Comparison of ENCODE assay signal across 8 cellular contexts in the genomic region with DNA sequence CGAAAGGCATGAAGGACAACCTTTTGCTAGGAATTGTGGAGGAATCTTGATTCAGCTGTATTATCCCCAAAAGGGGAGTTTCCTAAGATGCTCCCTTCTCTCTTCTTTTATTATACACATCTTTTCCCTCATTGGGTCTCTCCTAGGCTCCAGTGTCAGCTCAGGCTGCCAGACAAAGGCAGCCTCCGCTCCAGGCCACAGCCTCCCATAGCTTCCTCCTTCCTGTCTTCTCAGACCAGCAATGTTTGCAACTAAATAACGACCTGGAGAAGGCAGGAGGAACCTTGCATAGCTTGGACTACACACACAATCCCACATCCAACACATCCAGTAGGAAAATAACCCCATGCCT. TPM values are rescaled to one million over a fixed set of nuclear protein-coding genes. Genes with fewer than 3 reads are reported as not detected.
DNase-seq lines count a peak whose midpoint lies in the region; ATAC-seq and TF ChIP-seq lines count a peak whose summit lies in the region.

No MANE protein-coding gene starts in this region.

- peak overlapping the region; percentile 66 for H3K4me3 ChIP-seq in H7 (ENCODE audit: insufficient read depth, low read depth, low read length)
- peak overlapping the region; percentile 64 to 69 for H3K4me3 ChIP-seq in Panc1 (ENCODE audit: low read depth in 2 of 2, low read length in 2 of 2)
- H3K4me3 ChIP-seq in epithelial cell of proximal tubule (ENCODE audit: low read depth, low read length) = peak overlapping the region; percentile 60
- H3K4me3 ChIP-seq in retinal pigment epithelial cell (ENCODE audit: low read length) = peak overlapping the region; percentile 67

- ATAC-seq in Panc1 = peak; percentile 3; the same call in 1 of the 2 replicates
- no peak for ATAC-seq in HG02840 (IDR thresholded peaks at IDR 0.05; ENCODE audit: low FRiP score, unreplicated experiment)
- ATAC-seq in HG03196 (IDR thresholded peaks at IDR 0.05; ENCODE audit: unreplicated experiment) = no peak

- H3K4me1 ChIP-seq in Panc1 (ENCODE audit: control insufficient read depth, insufficient read depth, low read length) = peaks cover 25% of the 10 kb centered on the region

- H3K36me3 ChIP-seq in H7 (replicated peaks; ENCODE audit: control insufficient read depth, insufficient read depth, low read length) = no peaks in the 10 kb centered on the region
- H3K36me3 ChIP-seq in Panc1 (ENCODE audit: control insufficient read depth, insufficient read depth, low read length) = no peaks in the 10 kb centered on the region

- H3K9me3 ChIP-seq in Panc1 (ENCODE audit: control insufficient read depth, insufficient read depth, low read depth, low read length) = no peaks in the 10 kb centered on the region

- in situ Hi-C loops in Panc1 (cut with HindIII; ENCODE audit: low pct_unique_long_range_greater_than_20kb, low sequenced_read_pairs) = no loop called here

- H3K27ac ChIP-seq in Panc1 (ENCODE audit: low read length) = peak overlapping the region; percentile 99

- CTCF ChIA-PET in Panc1 (lab: Charles Lee) = interaction anchor here (0.6 to 4.6 kb wide), 14 partner anchors 8 to 120 kb away, joined by 3 to 49 read pairs (median 6); a partner anchor contains a TSS

- H3K27me3 ChIP-seq in H7 (ENCODE audit: control insufficient read depth, insufficient read depth, low read length) (peaks cover 38% of the 10 kb centered on the region), Panc1 (ENCODE audit: control insufficient read depth, insufficient read depth, low read length) (no peaks in the 10 kb centered on the region)

- TSS peak; percentile 95 for BruUV-seq in Panc1 (replicated peaks; lab: Mats Ljungman, UMichigan)

- POLR2A ChIA-PET in Panc1 (lab: Charles Lee) = interaction anchor here (0.9 to 1.4 kb wide), 3 partner anchors 9 to 23 kb away, joined by 3 to 7 read pairs (median 5); a partner anchor contains a TSS

- intact Hi-C loops in Panc1 (cut with micrococcal nuclease; ENCODE audit: unreplicated experiment) = loop anchor here (10.0 kb wide), 1 partner anchor 101 kb away; no protein-coding TSS in a partner anchor

- no peak for DNase-seq in H7
- DNase-seq in Panc1 (ENCODE audit: low read depth, low spot score) = no peak
- DNase-seq in epithelial cell of proximal tubule (ENCODE audit: low read depth) = no peak
- no peak for DNase-seq in retinal pigment epithelial cell (ENCODE audit: low read depth)
- no peak for DNase-seq in NCI-H1694 treated with DMSO at 0.1 percent for 48 hours (lab: John Stamatoyannopoulos, UW)
- no peak for DNase-seq in kidney tubule cell (ENCODE audit: low spot score)

- TF ChIP-seq CTCF in Panc1 (IDR thresholded peaks at IDR 0.05) (no peak), epithelial cell of proximal tubule (conservative IDR thresholded peaks at IDR 0.05; ENCODE audit: low read depth, low read length) (no peak), retinal pigment epithelial cell (conservative IDR thresholded peaks at IDR 0.05; ENCODE audit: low read depth, low read length) (no peak)

RNA-seq across cellular contexts. Expression of a gene that starts 12.3 kb away (rescaled TPM):
- 4.1 and 5.6 TPM in 2 replicates for total RNA-seq in H7 (2014; rRNA removed; shearing (Covaris generic))
- total RNA-seq in Panc1 (2021; ENCODE audit: unreplicated experiment) (15.3 TPM), epithelial cell of proximal tubule (47.6 and 49.5 TPM in 2 replicates)
- polyA plus RNA-seq in Panc1 (2012; ENCODE audit: insufficient read length) = 12.9 TPM

RNA-seq across cellular contexts. Expression of a gene that starts 12.4 kb away (rescaled TPM):
- total RNA-seq in H7 (2014; rRNA removed; shearing (Covaris generic)) = 2.3 and 5.1 TPM in 2 replicates
- total RNA-seq in Panc1 (2021; ENCODE audit: unreplicated experiment) = 1.8 TPM
- 2.0 TPM for polyA plus RNA-seq in Panc1 (2012; ENCODE audit: insufficient read length)
- total RNA-seq in epithelial cell of proximal tubule = 6.1 and 6.6 TPM in 2 replicates

RNA-seq across cellular contexts. Expression of a gene that starts 18.5 kb away (rescaled TPM):
- total RNA-seq in H7 (2014; rRNA removed; shearing (Covaris generic)) = 11.9 and 22.0 TPM in 2 replicates
- 21.2 TPM for total RNA-seq in Panc1 (2021; ENCODE audit: unreplicated experiment)
- 17.5 TPM for polyA plus RNA-seq in Panc1 (2012; ENCODE audit: insufficient read length)
- total RNA-seq in epithelial cell of proximal tubule = 2.9 and 4.5 TPM in 2 replicates

RNA-seq across cellular contexts. Expression of a gene that starts 43.7 kb away (rescaled TPM):
- 107 and 108 TPM in 2 replicates for total RNA-seq in H7 (2014; rRNA removed; shearing (Covaris generic))
- total RNA-seq in Panc1 (2021; ENCODE audit: unreplicated experiment) (65.5 TPM), epithelial cell of proximal tubule (77.8 and 81.0 TPM in 2 replicates)
- 97.7 TPM for polyA plus RNA-seq in Panc1 (2012; ENCODE audit: insufficient read length)

RNA-seq across cellular contexts. Expression of a gene that starts 56.0 kb away (rescaled TPM):
- 16.0 and 19.2 TPM in 2 replicates for total RNA-seq in H7 (2014; rRNA removed; shearing (Covaris generic))
- total RNA-seq in Panc1 (2021; ENCODE audit: unreplicated experiment) (30.5 TPM), epithelial cell of proximal tubule (5.2 and 9.7 TPM in 2 replicates)
- 25.0 TPM for polyA plus RNA-seq in Panc1 (2012; ENCODE audit: insufficient read length)
